ENCODE assay signal across 13 cellular contexts in genomic region chr17:78263736-78264340, GRCh38. TPM values are rescaled to one million over a fixed set of nuclear protein-coding genes. Genes with fewer than 3 reads are reported as not detected.
DNase-seq lines count a peak whose midpoint lies in the region; ATAC-seq and TF ChIP-seq lines count a peak whose summit lies in the region.
"Had no signal": no experiment of that assay in that cellular context is flagged by ENCODE, and none has a peak within 500 bp of the region (broad histone marks: within the 10 kb centered on the region; RNA-seq: fewer than 3 reads in every experiment).

No MANE protein-coding gene starts in this region.

- DNase-seq in activated CD4-positive, alpha-beta T cell treated with anti-CD3 and anti-CD28 coated beads for 36 hours: no peak
- DNase-seq in activated CD4-positive, alpha-beta T cell treated with anti-CD3 and anti-CD28 coated beads for 48 hours: no peak
- no peak for DNase-seq in T-helper 17 cell
- peak; percentile 45 for DNase-seq in left lobe of liver (ENCODE audit: low spot score)
- no peak for DNase-seq in smooth muscle cell (lab: John Stamatoyannopoulos, UW; ENCODE audit: unreplicated experiment)
- no peak for DNase-seq in posterior vena cava (ENCODE audit: low spot score)
- DNase-seq in stimulated activated CD8-positive, alpha-beta memory T cell treated with anti-CD3 and anti-CD28 coated beads, Interleukin-4, amount 100 ng/mL, for 48 hours: no peak
- DNase-seq in foreskin fibroblast: no peak
- DNase-seq: Calu3; effector CD8-positive, alpha-beta T cell had no signal

- no peaks in the 10 kb centered on the region for H3K9me3 ChIP-seq in T-helper 17 cell (ENCODE audit: control insufficient read depth, low read length, poor library complexity, severe bottlenecking)
- no peaks in the 10 kb centered on the region for H3K9me3 ChIP-seq in smooth muscle cell (replicated peaks; ENCODE audit: low read depth)

- no peaks in the 10 kb centered on the region for H4K20me1 ChIP-seq in smooth muscle cell (ENCODE audit: low read depth)

- ATAC-seq in activated CD4-positive, alpha-beta T cell treated with anti-CD3 and anti-CD28 coated beads for 36 hours: no peak
- ATAC-seq in T-helper 17 cell (no peak), left lobe of liver (no peak)

- intact Hi-C loops in activated CD4-positive, alpha-beta T cell treated with anti-CD3 and anti-CD28 coated beads for 36 hours (cut with DNase I, micrococcal nuclease): no loop called here
- intact Hi-C loops in posterior vena cava (cut with DNase I): loop anchor here in 1 of 2 donors (5.0 kb wide), 1 partner anchor 967 kb away; no protein-coding TSS in a partner anchor

- no peak overlapping the region for H3K4me2 ChIP-seq in smooth muscle cell

- H3K4me1 ChIP-seq in smooth muscle cell (ENCODE audit: low read depth): peaks cover 22% of the 10 kb centered on the region

- H3K27ac Mint-ChIP-seq in activated CD4-positive, alpha-beta T cell treated with anti-CD3 and anti-CD28 coated beads for 36 hours: peak overlapping the region; percentile 79
- peak overlapping the region; percentile 83 for H3K27ac Mint-ChIP-seq in T-helper 17 cell

- CTCF ChIA-PET in activated CD4-positive, alpha-beta T cell treated with anti-CD3 and anti-CD28 coated beads for 36 hours (lab: Charles Lee): interaction anchor here (0.6 to 3.0 kb wide), 3 partner anchors 13 to 70 kb away, joined by 3 to 22 read pairs (median 3); no protein-coding TSS in a partner anchor

- no peaks in the 10 kb centered on the region for H3K27me3 Mint-ChIP-seq in activated CD4-positive, alpha-beta T cell treated with anti-CD3 and anti-CD28 coated beads for 36 hours
- H3K27me3 Mint-ChIP-seq in T-helper 17 cell: no peaks in the 10 kb centered on the region

- POLR2A ChIA-PET in activated CD4-positive, alpha-beta T cell treated with anti-CD3 and anti-CD28 coated beads for 36 hours (lab: Charles Lee): interaction anchor here (0.6 kb wide), 1 partner anchor 101 kb away, joined by 4 read pairs; no protein-coding TSS in a partner anchor

- no peak overlapping the region for H3K4me3 Mint-ChIP-seq in activated CD4-positive, alpha-beta T cell treated with anti-CD3 and anti-CD28 coated beads for 36 hours
- H3K4me3 Mint-ChIP-seq in T-helper 17 cell: no peak overlapping the region

- H3K27me3 ChIP-seq in smooth muscle cell (ENCODE audit: low read depth): no peaks in the 10 kb centered on the region

- H3F3A ChIP-seq in smooth muscle cell (ENCODE audit: low read depth): no peaks in the 10 kb centered on the region

- no peaks in the 10 kb centered on the region for H3K36me3 ChIP-seq in smooth muscle cell (ENCODE audit: low read depth)

- H3K4me3 ChIP-seq in smooth muscle cell (no peak overlapping the region), foreskin fibroblast (ENCODE audit: low read depth in 1 of 2, low read length in 2 of 2) (no peak overlapping the region)
- H3K4me3 ChIP-seq: SK-N-MC had no signal

- peaks cover 36% of the 10 kb centered on the region for H3K4me1 Mint-ChIP-seq in activated CD4-positive, alpha-beta T cell treated with anti-CD3 and anti-CD28 coated beads for 36 hours
- H3K4me1 Mint-ChIP-seq in T-helper 17 cell: peaks cover 23% of the 10 kb centered on the region

- H3K79me2 ChIP-seq in smooth muscle cell (ENCODE audit: low read depth): peaks cover 6% of the 10 kb centered on the region

- H3K9ac ChIP-seq in smooth muscle cell (ENCODE audit: low read depth): no peak overlapping the region

- whole genome bisulfite sequencing in smooth muscle cell (ENCODE audit: low lambda C conversion rate): 93% methylated on average over 9 of the region's 9 CpGs

- no peaks in the 10 kb centered on the region for H3K36me3 Mint-ChIP-seq in activated CD4-positive, alpha-beta T cell treated with anti-CD3 and anti-CD28 coated beads for 36 hours (ENCODE audit: low read depth)
- H3K36me3 Mint-ChIP-seq in T-helper 17 cell (ENCODE audit: low read depth): no peaks in the 10 kb centered on the region

- no peak overlapping the region for H2AFZ ChIP-seq in smooth muscle cell (ENCODE audit: low read depth)

- TF ChIP-seq CTCF in smooth muscle cell (IDR thresholded peaks at IDR 0.05; ENCODE audit: borderline replicate concordance, insufficient read depth, poor library complexity, severe bottlenecking) (no peak), foreskin fibroblast (IDR thresholded peaks at IDR 0.05; ENCODE audit: low read depth, low read length) (no peak)

- no peaks in the 10 kb centered on the region for H3K9me3 Mint-ChIP-seq in activated CD4-positive, alpha-beta T cell treated with anti-CD3 and anti-CD28 coated beads for 36 hours (ENCODE audit: low read depth)

- H3K27ac ChIP-seq in smooth muscle cell (ENCODE audit: low read depth): peak overlapping the region; percentile 38

RNA-seq across cellular contexts. Expression of gene TMEM235, which starts 32.4 kb away (rescaled TPM):
- total RNA-seq in activated CD4-positive, alpha-beta T cell treated with anti-CD3 and anti-CD28 coated beads for 36 hours: not detected
- total RNA-seq in T-helper 17 cell (not detected), left lobe of liver (not detected), smooth muscle cell (not detected in 2 replicates), posterior vena cava (not detected)
- not detected in 2 replicates for polyA plus RNA-seq in smooth muscle cell
- total RNA-seq: Calu3, frontal cortex, temporal lobe had no signal

RNA-seq across cellular contexts. Expression of gene BIRC5, which starts 49.8 kb away (rescaled TPM):
- total RNA-seq in activated CD4-positive, alpha-beta T cell treated with anti-CD3 and anti-CD28 coated beads for 36 hours: 100 to 1,000 TPM; 100 to 107 TPM
- total RNA-seq in T-helper 17 cell: under 1 TPM; 0.40 to 0.44 TPM
- total RNA-seq in left lobe of liver: 0.88 TPM
- 7.7 and 15.3 TPM in 2 replicates for total RNA-seq in smooth muscle cell
- 11.9 and 15.6 TPM in 2 replicates for polyA plus RNA-seq in smooth muscle cell
- total RNA-seq in posterior vena cava: 1 to 10 TPM in 1 of 2 donors, under 1 TPM in 1; 0.19 to 1.7 TPM
